Comparison of ENCODE assay signal across 8 cellular contexts in the genomic region with DNA sequence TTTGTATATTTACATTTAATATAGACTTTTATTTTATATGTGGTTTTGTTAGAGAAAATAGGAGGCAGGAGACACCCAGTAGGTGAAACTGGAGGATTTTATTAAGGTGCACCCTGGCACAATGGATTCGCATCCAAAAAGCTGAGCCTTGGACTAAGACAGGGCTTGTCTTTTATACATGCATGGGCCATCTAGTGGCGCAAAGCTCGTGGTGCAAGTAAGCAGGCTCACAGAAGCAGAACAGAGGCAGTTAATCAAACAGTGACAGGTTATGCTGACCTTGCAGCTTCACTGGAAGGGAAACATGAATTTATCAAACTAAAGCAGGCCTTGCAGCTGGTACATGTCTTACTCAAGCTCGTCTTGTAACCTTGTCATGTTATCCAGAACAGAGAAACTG. TPM values are rescaled to one million over a fixed set of nuclear protein-coding genes. Genes with fewer than 3 reads are reported as not detected.
DNase-seq lines count a peak whose midpoint lies in the region; ATAC-seq and TF ChIP-seq lines count a peak whose summit lies in the region.

No MANE protein-coding gene starts in this region.

- H3K4me3 ChIP-seq in psoas muscle = no peak overlapping the region

- WGBS in psoas muscle, 3 donors = 75 to 85% (median 77%) methylated on average over 4 of the region's 4 CpGs

- CTCF ChIA-PET in GM10248 (lab: Yijun Ruan, JAX) = no interaction called here

- intact Hi-C loops in psoas muscle (cut with DNase I) = no loop called here

- in situ Hi-C loops in GM13976 (cut with MboI; ENCODE audit: low sequenced_read_pairs, unreplicated experiment) = no loop called here

- ATAC-seq in psoas muscle (no peak), GM19023 (IDR thresholded peaks at IDR 0.05; ENCODE audit: unreplicated experiment) (no peak)

- POLR2A ChIA-PET in GM10248 (lab: Yijun Ruan, JAX) = no interaction called here

- DNase-seq in GM10248 (ENCODE audit: extremely low spot score) = no peak
- DNase-seq in SK-N-DZ (ENCODE audit: low spot score) = peak; percentile 76
- DNase-seq in dermis blood vessel endothelial cell = peak; percentile 34
- no peak for DNase-seq in psoas muscle
- DNase-seq in NCI-H2107 (lab: John Stamatoyannopoulos, UW) = no peak
- no peak for DNase-seq in GM13976 (ENCODE audit: low spot score)

- H3K27ac ChIP-seq in 22Rv1 = no peak overlapping the region
- no peak overlapping the region for H3K27ac ChIP-seq in psoas muscle

- no peaks in the 10 kb centered on the region for H3K27me3 ChIP-seq in psoas muscle (ENCODE audit: insufficient read depth in 3 of 3, low read length in 2 of 3)

- no peaks in the 10 kb centered on the region for H3K9me3 ChIP-seq in psoas muscle

- no peaks in the 10 kb centered on the region for H3K36me3 ChIP-seq in psoas muscle (ENCODE audit: insufficient read depth in 1 of 2, low read depth in 1 of 2)

- H3K4me1 ChIP-seq in psoas muscle = no peaks in the 10 kb centered on the region

- TF ChIP-seq CTCF in 22Rv1 (IDR thresholded peaks at IDR 0.05) (peak; percentile 79), GM10248 (IDR thresholded peaks at IDR 0.05; ENCODE audit: control extremely low read depth, extremely low read depth, low read depth, missing control alignments) (peak; percentile 45), psoas muscle (IDR thresholded peaks at IDR 0.05) (peak; percentile 19), GM13976 (IDR thresholded peaks at IDR 0.05; ENCODE audit: borderline replicate concordance, control extremely low read depth, extremely low read depth, insufficient read depth, missing control alignments) (no peak)

RNA-seq across cellular contexts. Expression of a gene that starts 58.8 kb away (rescaled TPM):
- polyA plus RNA-seq in SK-N-DZ (2014; cell fraction: cytosol; rRNA removed) = 5.1 and 5.3 TPM in 2 replicates
- polyA plus RNA-seq in SK-N-DZ (2014; cell fraction: nucleus; rRNA removed) = 2.1 and 3.7 TPM in 2 replicates
- total RNA-seq in dermis blood vessel endothelial cell (1.4 and 2.8 TPM in 2 replicates), psoas muscle (under 1 TPM; 0.08 to 0.26 (median 0.19) TPM)
- under 1 TPM; 0.06 to 0.25 (median 0.16) TPM for polyA plus RNA-seq in psoas muscle

Comparison
In these comparisons a context has a peak if more than half of its experiments do, and no peak if none do; other contexts are left out.
1. DNase-seq: peak in SK-N-DZ (single experiment) and dermis blood vessel endothelial cell (single experiment); none in GM10248 (single experiment), psoas muscle (0 of 2), NCI-H2107 (single experiment) and GM13976 (single experiment).